ENCODE assay signal across 33 cellular contexts in the genomic region with DNA sequence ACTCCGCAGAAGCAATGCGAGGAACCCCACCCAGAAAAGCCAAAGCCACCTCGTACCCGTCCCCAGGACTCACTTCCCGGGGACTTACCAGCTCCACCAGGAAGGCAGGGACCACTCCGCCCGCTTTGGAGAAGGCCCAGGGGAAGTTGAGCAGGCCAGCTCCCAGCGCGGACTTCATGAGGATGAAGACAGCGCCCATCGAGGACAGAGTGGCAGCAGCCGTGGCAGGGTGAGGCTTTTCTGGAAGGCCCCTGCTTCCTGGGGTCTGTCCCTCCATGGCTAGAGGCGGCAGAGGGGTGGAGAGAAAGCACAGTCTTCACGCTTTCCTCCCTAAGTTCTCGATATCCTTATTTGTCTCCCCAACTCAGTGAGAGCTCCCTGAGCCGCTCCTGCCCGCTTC. TPM values are rescaled to one million over a fixed set of nuclear protein-coding genes. Genes with fewer than 3 reads are reported as not detected.
"Had no signal": no experiment of that assay in that cellular context is flagged by ENCODE, and none has a peak within 500 bp of the region (broad histone marks: within the 10 kb centered on the region; RNA-seq: fewer than 3 reads in every experiment).

No MANE protein-coding gene starts in this region.

- H3K4me1 Mint-ChIP-seq: activated B cell treated with CpG ODN at 0.5 μM for 24 hours; activated naive CD4-positive, alpha-beta T cell treated with anti-CD3 and anti-CD28 coated beads, Interleukin-2, amount 10 ng/mL, durations not matched to agents 7 days and 5 days had no signal

- H3K27ac Mint-ChIP-seq: activated B cell treated with CpG ODN at 0.5 μM for 24 hours; activated CD4-positive, alpha-beta memory T cell treated with anti-CD3 and anti-CD28 coated beads for 36 hours; activated naive CD4-positive, alpha-beta T cell treated with anti-CD3 and anti-CD28 coated beads, Interleukin-2, amount 10 ng/mL, durations not matched to agents 7 days and 5 days; activated naive CD8-positive, alpha-beta T cell; activated naive CD8-positive, alpha-beta T cell treated with anti-CD3 and anti-CD28 coated beads, Interleukin-2, amount 50 U/mL, for 24 hours had no signal

- FAIRE-seq: bronchial epithelial cell, K562 had no signal

- H3K4me3 Mint-ChIP-seq: activated B cell treated with CpG ODN at 0.5 μM for 24 hours; activated CD4-positive, alpha-beta memory T cell treated with anti-CD3 and anti-CD28 coated beads for 36 hours; activated naive CD4-positive, alpha-beta T cell treated with anti-CD3 and anti-CD28 coated beads, Interleukin-2, amount 10 ng/mL, durations not matched to agents 7 days and 5 days; activated naive CD8-positive, alpha-beta T cell; activated naive CD8-positive, alpha-beta T cell treated with anti-CD3 and anti-CD28 coated beads, Interleukin-2, amount 50 U/mL, for 24 hours; brain had no signal

- H3K36me3 Mint-ChIP-seq: activated CD4-positive, alpha-beta memory T cell treated with anti-CD3 and anti-CD28 coated beads for 36 hours; activated naive CD4-positive, alpha-beta T cell treated with anti-CD3 and anti-CD28 coated beads, Interleukin-2, amount 10 ng/mL, durations not matched to agents 7 days and 5 days; activated naive CD8-positive, alpha-beta T cell; brain had no signal

- H3K9me3 Mint-ChIP-seq: activated B cell treated with CpG ODN at 0.5 μM for 24 hours; activated CD4-positive, alpha-beta memory T cell treated with anti-CD3 and anti-CD28 coated beads for 36 hours; activated naive CD4-positive, alpha-beta T cell treated with anti-CD3 and anti-CD28 coated beads, Interleukin-2, amount 10 ng/mL, durations not matched to agents 7 days and 5 days; activated naive CD8-positive, alpha-beta T cell treated with anti-CD3 and anti-CD28 coated beads, Interleukin-2, amount 50 U/mL, for 24 hours had no signal

- ATAC-seq: activated naive CD8-positive, alpha-beta T cell treated with anti-CD3 and anti-CD28 coated beads, Interleukin-2, amount 50 U/mL, for 24 hours; Panc1 had no signal

- H3K27ac ChIP-seq: VCaP had no signal

- DNase-seq: activated B cell treated with CpG ODN at 0.5 μM for 24 hours; activated CD4-positive, alpha-beta memory T cell treated with anti-CD3 and anti-CD28 coated beads for 36 hours; activated CD4-positive, alpha-beta T cell treated with anti-CD3 and anti-CD28 coated beads for 4 hours; activated CD4-positive, alpha-beta T cell treated with anti-CD3 and anti-CD28 coated beads, Interleukin-2, amount 50 U/mL, for 1 hour; activated CD4-positive, CD25-positive, alpha-beta regulatory T cell treated with anti-CD3 and anti-CD28 coated beads, Interleukin-2, amount 50 U/mL, for 72 hours; activated CD8-positive, alpha-beta memory T cell treated with anti-CD3 and anti-CD28 coated beads, Interleukin-2, amount 50 U/mL, for 4 hours; activated effector memory CD4-positive, alpha-beta T cell treated with Interleukin-2 at 50 U/mL for 16 hours; activated naive CD4-positive, alpha-beta T cell treated with anti-CD3 and anti-CD28 coated beads, Interleukin-2, amount 10 ng/mL, durations not matched to agents 7 days and 5 days; activated naive CD8-positive, alpha-beta T cell treated with anti-CD3 and anti-CD28 coated beads, Interleukin-2, amount 50 U/mL, for 24 hours; activated T-cell treated with anti-CD3 and anti-CD28 coated beads, Interleukin-2, amount 50 U/mL, for 48 hours; anterior cingulate cortex; NCI-H1092 treated with DMSO at 0.1 percent for 48 hours; NCI-H1417; NCI-H146; NCI-H187; NCI-H2029 treated with DMSO at 0.1 percent for 48 hours; NCI-H2107; NCI-H226; NCI-H446 treated with DMSO at 0.1 percent for 48 hours; NCI-H524; NCI-H69; NCI-H82; SW 1271; T-helper 1 cell; T-helper 2 cell; T-helper 9 cell had no signal

- H3K4me3 ChIP-seq: K562 had no signal

RNA-seq across cellular contexts. Expression of gene SLC38A8, which starts 0.7 kb away (rescaled TPM):
- total RNA-seq: activated B cell treated with CpG ODN at 0.5 μM for 24 hours; activated CD4-positive, alpha-beta memory T cell treated with anti-CD3 and anti-CD28 coated beads for 36 hours; bronchial epithelial cell; K562; RPMI7951 had no signal
